In the genomic region with DNA sequence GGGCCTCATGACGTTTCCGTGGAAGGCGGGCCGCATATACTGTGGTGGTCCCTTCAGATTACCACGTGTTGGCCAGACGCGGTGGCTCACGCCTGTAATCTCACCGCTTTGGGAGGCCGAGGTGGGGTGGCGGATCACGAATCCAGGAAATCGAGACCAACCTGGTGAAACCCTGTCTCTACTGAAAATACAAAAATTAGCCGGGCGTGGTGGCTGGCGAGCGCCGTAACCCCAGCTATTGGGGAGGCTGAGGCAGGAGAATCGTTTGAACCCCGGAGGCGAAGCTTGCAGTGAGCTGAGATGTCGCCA, we compare ENCODE assay signal across 8 cellular contexts. TPM values are rescaled to one million over a fixed set of nuclear protein-coding genes. Genes with fewer than 3 reads are reported as not detected.
DNase-seq lines count a peak whose midpoint lies in the region; ATAC-seq and TF ChIP-seq lines count a peak whose summit lies in the region.

No MANE protein-coding gene starts in this region.

- H3K9me3 Mint-ChIP-seq in CD4-positive, alpha-beta T cell = no peaks in the 10 kb centered on the region
- no peaks in the 10 kb centered on the region for H3K9me3 Mint-ChIP-seq in osteocyte (ENCODE audit: unreplicated experiment)

- no peaks in the 10 kb centered on the region for H4K20me1 ChIP-seq in PC-3 (ENCODE audit: low read length)

- peaks cover 8% of the 10 kb centered on the region for H3F3A ChIP-seq in PC-3 (ENCODE audit: low read length, unreplicated experiment)

- peak overlapping the region; percentile 77 for H3K4me3 ChIP-seq in PC-3 (ENCODE audit: low read length)
- peak overlapping the region; percentile 58 for H3K4me3 ChIP-seq in epithelial cell of esophagus (ENCODE audit: low read length)

- peak overlapping the region; percentile 81 for H2AFZ ChIP-seq in PC-3 (ENCODE audit: low read length)

- no peak for TF ChIP-seq CTCF in CD4-positive, alpha-beta T cell (IDR thresholded peaks at IDR 0.05)
- TF ChIP-seq CTCF in PC-3 (conservative IDR thresholded peaks at IDR 0.05; ENCODE audit: low read depth, low read length) (no peak), epithelial cell of esophagus (IDR thresholded peaks at IDR 0.05; ENCODE audit: insufficient read depth, low read depth, low read length, missing control alignments) (no peak), osteocyte (IDR thresholded peaks at IDR 0.05) (no peak)

- H3K27me3 Mint-ChIP-seq in CD4-positive, alpha-beta T cell = no peaks in the 10 kb centered on the region
- H3K27me3 Mint-ChIP-seq in osteocyte (ENCODE audit: unreplicated experiment) = no peaks in the 10 kb centered on the region

- H3K4me2 ChIP-seq in PC-3 (ENCODE audit: low read length) = peak overlapping the region; percentile 92

- H3K27me3 ChIP-seq in CD4-positive, alpha-beta T cell (ENCODE audit: control insufficient read depth, insufficient read depth, low read length) = no peaks in the 10 kb centered on the region
- no peaks in the 10 kb centered on the region for H3K27me3 ChIP-seq in PC-3 (ENCODE audit: low read length)

- no peak for ATAC-seq in CD4-positive, alpha-beta T cell (ENCODE audit: poor library complexity)
- ATAC-seq in PC-3 = no peak
- ATAC-seq in GM18907 (IDR thresholded peaks at IDR 0.05; ENCODE audit: unreplicated experiment) = no peak
- no peak for ATAC-seq in HG02763 (IDR thresholded peaks at IDR 0.05; ENCODE audit: unreplicated experiment)

- H3K36me3 ChIP-seq in PC-3 (ENCODE audit: low read depth, low read length) = no peaks in the 10 kb centered on the region

- H3K27ac Mint-ChIP-seq in CD4-positive, alpha-beta T cell = no peak overlapping the region
- peak overlapping the region; percentile 79 for H3K27ac Mint-ChIP-seq in osteocyte (ENCODE audit: unreplicated experiment)

- H3K36me3 Mint-ChIP-seq in CD4-positive, alpha-beta T cell (ENCODE audit: low read depth) = no peaks in the 10 kb centered on the region
- no peaks in the 10 kb centered on the region for H3K36me3 Mint-ChIP-seq in osteocyte (ENCODE audit: unreplicated experiment)

- no TSS peak for BruUV-seq in PC-3 (replicated peaks; lab: Mats Ljungman, UMichigan)

- POLR2A ChIA-PET in CD4-positive, alpha-beta T cell (lab: Charles Lee) = interaction anchor here (1.3 to 2.0 kb wide), 2 partner anchors 14 to 83 kb away, joined by 5 to 6 read pairs; a partner anchor contains a TSS
- POLR2A ChIA-PET in PC-3 (lab: Charles Lee; ENCODE audit: unreplicated experiment) = no interaction called here

- H3K4me1 Mint-ChIP-seq in CD4-positive, alpha-beta T cell (ENCODE audit: low read depth) = peaks cover 12% of the 10 kb centered on the region
- peaks cover 26% of the 10 kb centered on the region for H3K4me1 Mint-ChIP-seq in osteocyte (ENCODE audit: unreplicated experiment)

- no peaks in the 10 kb centered on the region for H3K9me3 ChIP-seq in CD4-positive, alpha-beta T cell (ENCODE audit: control insufficient read depth, low read length)
- no peaks in the 10 kb centered on the region for H3K9me3 ChIP-seq in PC-3 (ENCODE audit: low read length)

- H3K4me1 ChIP-seq in PC-3 (ENCODE audit: insufficient read depth, low read length) = peaks cover 17% of the 10 kb centered on the region

- DNase-seq in CD4-positive, alpha-beta T cell = no peak
- no peak for DNase-seq in PC-3
- DNase-seq in epithelial cell of esophagus (ENCODE audit: low read depth) = no peak
- no peak for DNase-seq in osteocyte (ENCODE audit: extremely low spot score, unreplicated experiment)
- no peak for DNase-seq in superior temporal gyrus (ENCODE audit: extremely low spot score)
- DNase-seq in pons (ENCODE audit: low spot score) = no peak

- H3K9me2 ChIP-seq in PC-3 (replicated peaks; ENCODE audit: low read length) = no peaks in the 10 kb centered on the region

- H3K27ac ChIP-seq in CD4-positive, alpha-beta T cell (ENCODE audit: low read depth, low read length) = no peak overlapping the region
- peak overlapping the region; percentile 52; the same call in 1 of the 2 replicates for H3K27ac ChIP-seq in PC-3 (ENCODE audit: low read length)

- H3K79me2 ChIP-seq in PC-3 (ENCODE audit: low read length) = no peaks in the 10 kb centered on the region

- CTCF ChIA-PET in CD4-positive, alpha-beta T cell (lab: Charles Lee) = interaction anchor here (0.6 to 4.2 kb wide), 8 partner anchors 8 to 87 kb away, joined by 3 to 18 read pairs (median 4); no protein-coding TSS in a partner anchor
- CTCF ChIA-PET in PC-3 (lab: Charles Lee) = no interaction called here

- intact Hi-C loops in CD4-positive, alpha-beta T cell (cut with DNase I, micrococcal nuclease) = loop anchor here (1.0 to 5.0 kb wide), 5 partner anchors 15 to 180 kb away; a partner anchor contains a TSS
- intact Hi-C loops in PC-3 (cut with micrococcal nuclease) = no loop called here

- peak overlapping the region; percentile 95 for H3K9ac ChIP-seq in PC-3 (ENCODE audit: low read length)

- H3K4me3 Mint-ChIP-seq in CD4-positive, alpha-beta T cell = peak overlapping the region; percentile 88
- peak overlapping the region; percentile 73 for H3K4me3 Mint-ChIP-seq in osteocyte (ENCODE audit: unreplicated experiment)

RNA-seq across cellular contexts. Expression of a gene that starts 0.9 kb away (rescaled TPM):
- total RNA-seq in CD4-positive, alpha-beta T cell = 1 to 10 TPM; 1.8 to 1.9 TPM
- total RNA-seq in PC-3 (2014; rRNA removed) = 1.1 and 1.7 TPM in 2 replicates
- 10.4 and 10.8 TPM in 2 replicates for total RNA-seq in osteocyte

RNA-seq across cellular contexts. Expression of a gene that starts 15.5 kb away (rescaled TPM):
- total RNA-seq in CD4-positive, alpha-beta T cell = 10 to 100 TPM; 47.1 to 48.0 TPM
- total RNA-seq in PC-3 (2014; rRNA removed) (46.2 and 54.0 TPM in 2 replicates), osteocyte (62.4 and 62.6 TPM in 2 replicates)

RNA-seq across cellular contexts. Expression of a gene that starts 20.2 kb away (rescaled TPM):
- 1 to 10 TPM; 2.8 to 3.9 TPM for total RNA-seq in CD4-positive, alpha-beta T cell
- total RNA-seq in PC-3 (2014; rRNA removed) (68.2 and 82.9 TPM in 2 replicates), osteocyte (347 and 362 TPM in 2 replicates)

RNA-seq across cellular contexts. Expression of a gene that starts 57.5 kb away (rescaled TPM):
- total RNA-seq in CD4-positive, alpha-beta T cell = 1 to 10 TPM; 4.2 to 4.9 TPM
- 7.0 and 7.6 TPM in 2 replicates for total RNA-seq in PC-3 (2014; rRNA removed)
- 6.4 and 6.9 TPM in 2 replicates for total RNA-seq in osteocyte

Comparison
In these comparisons a context has a peak if more than half of its experiments do, and no peak if none do; other contexts are left out.
1. RNA of a gene that starts 20.2 kb away (total RNA-seq): 347 to 362 TPM in osteocyte and 68.2 to 82.9 TPM in PC-3; 2.8 to 3.9 TPM in CD4-positive, alpha-beta T cell; every median in the first group is over 10 times any median in the second.